Comparison of ENCODE assay signal across 8 cellular contexts in genomic region chr18:48541747-48542108, GRCh38. TPM values are rescaled to one million over a fixed set of nuclear protein-coding genes. Genes with fewer than 3 reads are reported as not detected.
DNase-seq lines count a peak whose midpoint lies in the region; ATAC-seq and TF ChIP-seq lines count a peak whose summit lies in the region.

No MANE protein-coding gene starts in this region.

- no peak for DNase-seq in activated naive CD4-positive, alpha-beta T cell treated with anti-CD3 and anti-CD28 coated beads, Interleukin-2, amount 10 ng/mL, durations not matched to agents 7 days and 5 days
- DNase-seq in activated naive CD4-positive, alpha-beta T cell (lab: John Stamatoyannopoulos, UW) = no peak
- no peak for DNase-seq in mammary epithelial cell
- DNase-seq in lung (ENCODE audit: low spot score) = no peak
- DNase-seq in tibial artery = no peak
- no peak for DNase-seq in DMS53 treated with DMSO at 0.1 percent for 48 hours (lab: John Stamatoyannopoulos, UW; ENCODE audit: unreplicated experiment)
- DNase-seq in NCI-H1105 treated with DMSO at 0.1 percent for 48 hours (lab: John Stamatoyannopoulos, UW) = no peak
- DNase-seq in C1 segment of cervical spinal cord (lab: John Stamatoyannopoulos, UW) = no peak

- no peak for ATAC-seq in lung (ENCODE audit: insufficient read depth, low FRiP score)

- H3K27me3 ChIP-seq in mammary epithelial cell (ENCODE audit: insufficient read depth, low read length) (no peaks in the 10 kb centered on the region), lung (ENCODE audit: control insufficient read depth, insufficient read depth) (no peaks in the 10 kb centered on the region), tibial artery (no peaks in the 10 kb centered on the region)

- BruUV-seq in mammary epithelial cell (replicated peaks; lab: Mats Ljungman, UMichigan) = no TSS peak

- H4K20me1 ChIP-seq in mammary epithelial cell (ENCODE audit: insufficient read depth, low read length) = no peaks in the 10 kb centered on the region

- CTCF ChIA-PET in activated naive CD4-positive, alpha-beta T cell treated with anti-CD3 and anti-CD28 coated beads, Interleukin-2, amount 10 ng/mL, durations not matched to agents 7 days and 5 days (lab: Charles Lee) = no interaction called here
- CTCF ChIA-PET in mammary epithelial cell (lab: Charles Lee; ENCODE audit: low non-redundant PET) = no interaction called here

- no peaks in the 10 kb centered on the region for H3K36me3 Mint-ChIP-seq in activated naive CD4-positive, alpha-beta T cell treated with anti-CD3 and anti-CD28 coated beads, Interleukin-2, amount 10 ng/mL, durations not matched to agents 7 days and 5 days

- dilution Hi-C loops in mammary epithelial cell (cut with HindIII; ENCODE audit: low sequenced_read_pairs) = no loop called here

- H3K36me3 ChIP-seq in mammary epithelial cell (ENCODE audit: insufficient read depth, low read length) = peaks cover 2% of the 10 kb centered on the region
- H3K36me3 ChIP-seq in lung (ENCODE audit: control insufficient read depth in 2 of 2, insufficient read depth in 2 of 2, low read length in 2 of 2) = no peaks in the 10 kb centered on the region
- no peaks in the 10 kb centered on the region for H3K36me3 ChIP-seq in tibial artery

- H3K4me1 Mint-ChIP-seq in activated naive CD4-positive, alpha-beta T cell treated with anti-CD3 and anti-CD28 coated beads, Interleukin-2, amount 10 ng/mL, durations not matched to agents 7 days and 5 days = peaks cover 28% of the 10 kb centered on the region

- H3K9me3 Mint-ChIP-seq in activated naive CD4-positive, alpha-beta T cell treated with anti-CD3 and anti-CD28 coated beads, Interleukin-2, amount 10 ng/mL, durations not matched to agents 7 days and 5 days = no peaks in the 10 kb centered on the region

- H2AFZ ChIP-seq in mammary epithelial cell (ENCODE audit: low read depth, low read length) = peak overlapping the region; percentile 74

- TF ChIP-seq CTCF in mammary epithelial cell (conservative IDR thresholded peaks at IDR 0.05 in 1 of 2, IDR thresholded peaks at IDR 0.05 in 1 of 2; ENCODE audit: extremely low read depth in 1 of 2, insufficient read depth in 1 of 2, low read depth in 1 of 2, low read length in 2 of 2) = no peak
- TF ChIP-seq CTCF in lung (IDR thresholded peaks at IDR 0.05; ENCODE audit: control extremely low read depth, extremely low read depth) = no peak
- TF ChIP-seq CTCF in tibial artery (IDR thresholded peaks at IDR 0.05) = no peak

- peaks cover 77% of the 10 kb centered on the region for H3K27me3 Mint-ChIP-seq in activated naive CD4-positive, alpha-beta T cell treated with anti-CD3 and anti-CD28 coated beads, Interleukin-2, amount 10 ng/mL, durations not matched to agents 7 days and 5 days

- H3K27ac Mint-ChIP-seq in activated naive CD4-positive, alpha-beta T cell treated with anti-CD3 and anti-CD28 coated beads, Interleukin-2, amount 10 ng/mL, durations not matched to agents 7 days and 5 days = no peak overlapping the region

- peaks cover 74% of the 10 kb centered on the region for H3K79me2 ChIP-seq in mammary epithelial cell (ENCODE audit: insufficient read depth, low read length)

- peak overlapping the region; percentile 97 for H3K4me2 ChIP-seq in mammary epithelial cell (ENCODE audit: insufficient read depth, low read depth, low read length)

- H3K4me3 Mint-ChIP-seq in activated naive CD4-positive, alpha-beta T cell treated with anti-CD3 and anti-CD28 coated beads, Interleukin-2, amount 10 ng/mL, durations not matched to agents 7 days and 5 days = peak overlapping the region; percentile 18

- in situ Hi-C loops in mammary epithelial cell (cut with MboI; ENCODE audit: low sequenced_read_pairs in 2 of 2) = no loop called here

- intact Hi-C loops in mammary epithelial cell (cut with micrococcal nuclease) (loop anchor here (2.0 kb wide), 1 partner anchor 21 kb away; no protein-coding TSS in a partner anchor), tibial artery (cut with DNase I; ENCODE audit: low total_unique reads) (no loop called here)

- H3K4me1 ChIP-seq in mammary epithelial cell (ENCODE audit: insufficient read depth, low read length) = peaks cover 47% of the 10 kb centered on the region
- peaks cover 21 to 24% of the 10 kb centered on the region in 2 donors for H3K4me1 ChIP-seq in lung (ENCODE audit: control insufficient read depth in 2 of 2, insufficient read depth in 2 of 2, low read length in 2 of 2)
- peaks cover 0 to 62% (median 41%) of the 10 kb centered on the region in 4 donors for H3K4me1 ChIP-seq in tibial artery

- H3K4me3 ChIP-seq in mammary epithelial cell (replicated peaks in 1 of 3; ENCODE audit: insufficient read depth in 1 of 3, low read depth in 2 of 3, low read length in 3 of 3) (peak overlapping the region in 2 of 3 experiments; percentile 77 to 96), lung (no peak overlapping the region), tibial artery (peak overlapping the region; percentile 90 to 97)

- peak overlapping the region; percentile 71 for H3K9ac ChIP-seq in mammary epithelial cell (ENCODE audit: insufficient read depth, low read length)

- H3K27ac ChIP-seq in mammary epithelial cell (ENCODE audit: insufficient read depth, low read depth, low read length) = peak overlapping the region; percentile 91
- peak overlapping the region; percentile 94 to 97 for H3K27ac ChIP-seq in lung (ENCODE audit: low read depth in 1 of 2, low read length in 1 of 2)
- peak overlapping the region; percentile 95 to 97 for H3K27ac ChIP-seq in tibial artery

- 95% methylated on average over 2 of the region's 2 CpGs for WGBS in mammary epithelial cell (ENCODE audit: low coverage, missing lambda C conversion rate)
- 85 to 86% methylated on average over 2 of the region's 2 CpGs for WGBS in lung, 2 donors

- H3K9me3 ChIP-seq in mammary epithelial cell (replicated peaks; ENCODE audit: insufficient read depth, low read length) (no peaks in the 10 kb centered on the region), lung (ENCODE audit: control insufficient read depth in 2 of 2, insufficient read depth in 1 of 2, low read length in 1 of 2) (no peaks in the 10 kb centered on the region), tibial artery (no peaks in the 10 kb centered on the region)

RNA-seq across cellular contexts. Expression of gene CTIF, which starts 2.9 kb away (rescaled TPM):
- total RNA-seq in mammary epithelial cell (10 to 100 TPM; 68.8 to 70.8 TPM), lung (10 to 100 TPM; 30.2 to 45.7 TPM)
- polyA plus RNA-seq in mammary epithelial cell (13.8 TPM), lung (10 to 100 TPM; 12.2 to 35.0 TPM)
- 37.5 TPM for polyA minus RNA-seq in mammary epithelial cell
